1 cellular context compared by ENCODE assay signal in the genomic region with DNA sequence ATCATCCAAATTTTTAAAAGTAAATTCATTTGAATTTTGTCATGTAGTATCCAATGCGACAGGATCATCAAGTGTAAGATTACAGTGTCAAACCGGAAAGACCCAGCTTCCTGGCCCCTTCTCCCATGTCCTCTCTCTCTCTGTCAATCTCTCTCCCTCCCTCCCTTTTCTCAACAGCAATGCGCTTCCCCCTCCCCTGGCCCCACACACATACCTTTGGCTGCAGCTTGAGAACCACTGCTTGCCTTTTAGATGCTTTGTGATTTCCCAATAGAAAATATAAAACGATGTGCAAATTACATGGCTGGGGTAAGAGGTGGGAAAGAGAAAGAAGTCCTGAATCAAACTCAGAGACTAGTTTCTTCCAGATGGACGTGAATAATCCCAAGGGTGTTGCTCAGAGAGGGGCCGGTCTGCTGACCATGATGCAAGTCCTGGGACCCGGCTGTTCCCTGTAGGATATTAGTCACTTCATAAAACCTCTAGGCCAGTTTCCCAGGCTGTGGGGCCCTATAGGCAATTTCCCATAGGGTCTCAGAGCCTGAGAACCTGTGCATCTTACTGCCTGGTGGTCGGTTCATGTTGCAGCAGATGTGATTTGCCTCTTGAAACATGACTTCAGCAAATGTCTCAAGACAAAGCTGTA.
TF ChIP-seq lines count a peak whose summit lies in the region.

No MANE protein-coding gene starts in this region.

TF ChIP-seq in HepG2, 621 proteins besides CTCF, POLR2A, EP300 and RAD21:
- TF ChIP-seq MTERF4 (CRISPR knock-in tag; IDR thresholded peaks at IDR 0.05), result no peak
- TF ChIP-seq ZMYM3 (CRISPR knock-in tag; IDR thresholded peaks at IDR 0.05), result no peak
- TF ChIP-seq ATF5 (CRISPR knock-in tag; IDR thresholded peaks at IDR 0.05; ENCODE audit: low read depth), result no peak
- TF ChIP-seq TOPORS (CRISPR knock-in tag; IDR thresholded peaks at IDR 0.05), result no peak
- no peak for TF ChIP-seq ZBTB25 (CRISPR knock-in tag; IDR thresholded peaks at IDR 0.05)
- TF ChIP-seq ZNF614 (CRISPR knock-in tag; IDR thresholded peaks at IDR 0.05; ENCODE audit: borderline replicate concordance), result no peak
- TF ChIP-seq ISL2 (CRISPR knock-in tag; IDR thresholded peaks at IDR 0.05), result no peak
- TF ChIP-seq ZNF737 (CRISPR knock-in tag; IDR thresholded peaks at IDR 0.05; ENCODE audit: borderline replicate concordance), result no peak
- TF ChIP-seq, protein P1, sequence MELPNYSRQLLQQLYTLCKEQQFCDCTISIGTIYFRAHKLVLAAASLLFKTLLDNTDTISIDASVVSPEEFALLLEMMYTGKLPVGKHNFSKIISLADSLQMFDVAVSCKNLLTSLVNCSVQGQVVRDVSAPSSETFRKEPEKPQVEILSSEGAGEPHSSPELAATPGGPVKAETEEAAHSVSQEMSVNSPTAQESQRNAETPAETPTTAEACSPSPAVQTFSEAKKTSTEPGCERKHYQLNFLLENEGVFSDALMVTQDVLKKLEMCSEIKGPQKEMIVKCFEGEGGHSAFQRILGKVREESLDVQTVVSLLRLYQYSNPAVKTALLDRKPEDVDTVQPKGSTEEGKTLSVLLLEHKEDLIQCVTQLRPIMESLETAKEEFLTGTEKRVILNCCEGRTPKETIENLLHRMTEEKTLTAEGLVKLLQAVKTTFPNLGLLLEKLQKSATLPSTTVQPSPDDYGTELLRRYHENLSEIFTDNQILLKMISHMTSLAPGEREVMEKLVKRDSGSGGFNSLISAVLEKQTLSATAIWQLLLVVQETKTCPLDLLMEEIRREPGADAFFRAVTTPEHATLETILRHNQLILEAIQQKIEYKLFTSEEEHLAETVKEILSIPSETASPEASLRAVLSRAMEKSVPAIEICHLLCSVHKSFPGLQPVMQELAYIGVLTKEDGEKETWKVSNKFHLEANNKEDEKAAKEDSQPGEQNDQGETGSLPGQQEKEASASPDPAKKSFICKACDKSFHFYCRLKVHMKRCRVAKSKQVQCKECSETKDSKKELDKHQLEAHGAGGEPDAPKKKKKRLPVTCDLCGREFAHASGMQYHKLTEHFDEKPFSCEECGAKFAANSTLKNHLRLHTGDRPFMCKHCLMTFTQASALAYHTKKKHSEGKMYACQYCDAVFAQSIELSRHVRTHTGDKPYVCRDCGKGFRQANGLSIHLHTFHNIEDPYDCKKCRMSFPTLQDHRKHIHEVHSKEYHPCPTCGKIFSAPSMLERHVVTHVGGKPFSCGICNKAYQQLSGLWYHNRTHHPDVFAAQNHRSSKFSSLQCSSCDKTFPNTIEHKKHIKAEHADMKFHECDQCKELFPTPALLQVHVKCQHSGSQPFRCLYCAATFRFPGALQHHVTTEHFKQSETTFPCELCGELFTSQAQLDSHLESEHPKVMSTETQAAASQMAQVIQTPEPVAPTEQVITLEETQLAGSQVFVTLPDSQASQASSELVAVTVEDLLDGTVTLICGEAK (IDR thresholded peaks at IDR 0.05), result no peak
- TF ChIP-seq, protein P1 (CRISPR knock-in tag; IDR thresholded peaks at IDR 0.05), result no peak
